ENCODE assay signal across 17 cellular contexts in genomic region chr10:11439523-11440053, GRCh38.
DNase-seq lines count a peak whose midpoint lies in the region; ATAC-seq and TF ChIP-seq lines count a peak whose summit lies in the region.
"Had no signal": no experiment of that assay in that cellular context is flagged by ENCODE, and none has a peak within 500 bp of the region (broad histone marks: within the 10 kb centered on the region; RNA-seq: fewer than 3 reads in every experiment).

No MANE protein-coding gene starts in this region.

- peak overlapping the region; percentile 13 for H3K9ac ChIP-seq in Loucy (ENCODE audit: low read depth, low read length, poor library complexity, severe bottlenecking)

- H3K9me3 Mint-ChIP-seq in natural killer cell treated with Interleukin-12 subunit alpha and Interleukin-12 subunit beta and Interleukin-15 and Interleukin-18, amount 100 ng/mL, for 72 hours, result no peaks in the 10 kb centered on the region
- no peaks in the 10 kb centered on the region for H3K9me3 Mint-ChIP-seq in natural killer cell
- H3K9me3 Mint-ChIP-seq: CD8-positive, alpha-beta memory T cell; GM23338; HFFc6 had no signal

- 0 out of 2 replicates have a peak overlapping the region, but pooled peaks have one; percentile 5 for H2AFZ ChIP-seq in Loucy (ENCODE audit: low read length)

- no peaks in the 10 kb centered on the region for H3K9me2 ChIP-seq in Loucy (replicated peaks; ENCODE audit: low read depth, low read length)

- no peaks in the 10 kb centered on the region for H3K9me3 ChIP-seq in Loucy (ENCODE audit: insufficient read depth, low read depth, low read length)
- H3K9me3 ChIP-seq: SJSA1 had no signal

- peak overlapping the region; percentile 21 for H3K4me3 Mint-ChIP-seq in natural killer cell treated with Interleukin-12 subunit alpha and Interleukin-12 subunit beta and Interleukin-15 and Interleukin-18, amount 100 ng/mL, for 72 hours
- H3K4me3 Mint-ChIP-seq in natural killer cell, result no peak overlapping the region
- H3K4me3 Mint-ChIP-seq: GM23338, HFFc6 had no signal

- ATAC-seq in natural killer cell treated with Interleukin-12 subunit alpha and Interleukin-12 subunit beta and Interleukin-15 and Interleukin-18, amount 100 ng/mL, for 72 hours, result no peak
- ATAC-seq in natural killer cell (no peak), GM18867 (IDR thresholded peaks at IDR 0.05; ENCODE audit: unreplicated experiment) (no peak), GM18858 (IDR thresholded peaks at IDR 0.05; ENCODE audit: unreplicated experiment) (no peak)
- ATAC-seq: GM23338 had no signal

- no peaks in the 10 kb centered on the region for H3K36me3 ChIP-seq in Loucy (ENCODE audit: insufficient read depth, low read length)
- H3K36me3 ChIP-seq: SJSA1 had no signal

- H3K27me3 Mint-ChIP-seq in natural killer cell treated with Interleukin-12 subunit alpha and Interleukin-12 subunit beta and Interleukin-15 and Interleukin-18, amount 100 ng/mL, for 72 hours, result peaks cover 2 to 7% of the 10 kb centered on the region in 2 donors
- peaks cover 0 to 4% of the 10 kb centered on the region in 2 donors for H3K27me3 Mint-ChIP-seq in natural killer cell (ENCODE audit: low read depth in 2 of 2)

- peaks cover 37% of the 10 kb centered on the region for H3K4me1 ChIP-seq in Loucy (ENCODE audit: insufficient read depth, low read length, poor library complexity, severe bottlenecking)
- H3K4me1 ChIP-seq: SJSA1 had no signal

- intact Hi-C loops in natural killer cell (cut with micrococcal nuclease), result no loop called here

- peak overlapping the region; percentile 61 for H3K4me2 ChIP-seq in Loucy (ENCODE audit: low read depth, low read length, poor library complexity, severe bottlenecking)

- TF ChIP-seq CTCF in natural killer cell (IDR thresholded peaks at IDR 0.05) (no peak), Loucy (conservative IDR thresholded peaks at IDR 0.05; ENCODE audit: low read length) (no peak)

- H3K27me3 ChIP-seq in Loucy (ENCODE audit: insufficient read depth, low read length, poor library complexity, severe bottlenecking), result no peaks in the 10 kb centered on the region
- H3K27me3 ChIP-seq: SJSA1 had no signal

- no peak for DNase-seq in natural killer cell treated with Interleukin-12 subunit alpha and Interleukin-12 subunit beta and Interleukin-15 and Interleukin-18, amount 100 ng/mL, for 72 hours (ENCODE audit: low spot score)
- no peak for DNase-seq in natural killer cell
- peak; percentile 25 for DNase-seq in ecto neural progenitor cell (ENCODE audit: low spot score)
- DNase-seq in superior temporal gyrus (ENCODE audit: extremely low spot score), result no peak
- DNase-seq: CD8-positive, alpha-beta memory T cell; DMS79 treated with DMSO at 0.1 percent for 48 hours; HFFc6; KBM-7; NCI-H1417 treated with DMSO at 0.1 percent for 48 hours; NCI-H1930; NCI-H446; NK-92 treated with Interleukin-12 subunit alpha and Interleukin-12 subunit beta, amount 100 ng/mL, for 24 hours had no signal

- peak overlapping the region; percentile 23 for H3K4me3 ChIP-seq in Loucy (ENCODE audit: low read length, poor library complexity, severe bottlenecking)
- H3K4me3 ChIP-seq: GM23338, SJSA1 had no signal

- no peaks in the 10 kb centered on the region for H3F3A ChIP-seq in Loucy (ENCODE audit: low read depth)

- H3K79me2 ChIP-seq in Loucy (ENCODE audit: insufficient read depth, low read length), result no peaks in the 10 kb centered on the region

- no peaks in the 10 kb centered on the region for H4K20me1 ChIP-seq in Loucy (ENCODE audit: insufficient read depth, low read length, poor library complexity, severe bottlenecking)

- no peaks in the 10 kb centered on the region for H3K4me1 Mint-ChIP-seq in natural killer cell treated with Interleukin-12 subunit alpha and Interleukin-12 subunit beta and Interleukin-15 and Interleukin-18, amount 100 ng/mL, for 72 hours (ENCODE audit: low read depth in 2 of 2)
- no peaks in the 10 kb centered on the region for H3K4me1 Mint-ChIP-seq in natural killer cell

- no peaks in the 10 kb centered on the region for H3K36me3 Mint-ChIP-seq in natural killer cell treated with Interleukin-12 subunit alpha and Interleukin-12 subunit beta and Interleukin-15 and Interleukin-18, amount 100 ng/mL, for 72 hours
- no peaks in the 10 kb centered on the region for H3K36me3 Mint-ChIP-seq in natural killer cell
- H3K36me3 Mint-ChIP-seq: CD8-positive, alpha-beta memory T cell had no signal

- no peak overlapping the region for H3K27ac Mint-ChIP-seq in natural killer cell treated with Interleukin-12 subunit alpha and Interleukin-12 subunit beta and Interleukin-15 and Interleukin-18, amount 100 ng/mL, for 72 hours
- H3K27ac Mint-ChIP-seq in natural killer cell, result no peak overlapping the region
- H3K27ac Mint-ChIP-seq: GM23338, HFFc6 had no signal
